ENCODE assay signal across 1 cellular context in genomic region chr11:72483412-72484186, GRCh38.
TF ChIP-seq lines count a peak whose summit lies in the region.

No MANE protein-coding gene starts in this region.

TF ChIP-seq in HepG2, 621 proteins besides CTCF, POLR2A, EP300 and RAD21 (continued from another document):
- TF ChIP-seq TFE3 (CRISPR knock-in tag; IDR thresholded peaks at IDR 0.05) (peak; percentile 86), GABPA (IDR thresholded peaks at IDR 0.05; ENCODE audit: low read depth, low read length) (0 out of 2 replicates have a peak, but pooled peaks have one; percentile 14), GABPA (CRISPR knock-in tag; IDR thresholded peaks at IDR 0.05; ENCODE audit: low read depth) (peak; percentile 79), ZNF841 (CRISPR knock-in tag; IDR thresholded peaks at IDR 0.05; ENCODE audit: borderline replicate concordance) (no peak), ETV5 (CRISPR knock-in tag; IDR thresholded peaks at IDR 0.05; ENCODE audit: borderline replicate concordance) (peak; percentile 19; the same call in 1 of the 2 replicates), MAFF (IDR thresholded peaks at IDR 0.05; ENCODE audit: low read depth, low read length) (peak; percentile 46), KLF16 (CRISPR knock-in tag; IDR thresholded peaks at IDR 0.05) (no peak), MAFK (conservative IDR thresholded peaks at IDR 0.05 in 1 of 2, IDR thresholded peaks at IDR 0.05 in 1 of 2; ENCODE audit: low read length in 2 of 2) (peak; percentile 29 to 62; a peak in 3 of 4 replicates), HDAC2 (CRISPR knock-in tag; IDR thresholded peaks at IDR 0.05) (no peak), ZFAT (CRISPR knock-in tag; conservative IDR thresholded peaks at IDR 0.05) (no peak)
